ENCODE assay signal across 27 cellular contexts in genomic region chr4:40827774-40828173, GRCh38.
"Had no signal": no experiment of that assay in that cellular context is flagged by ENCODE, and none has a peak within 500 bp of the region (broad histone marks: within the 10 kb centered on the region; RNA-seq: fewer than 3 reads in every experiment).

No MANE protein-coding gene starts in this region.

- DNase-seq: activated CD4-positive, alpha-beta T cell treated with anti-CD3 and anti-CD28 coated beads, Interleukin-2, amount 10 ng/mL, durations not matched to agents 7 days and 5 days; activated CD4-positive, CD25-positive, alpha-beta regulatory T cell; activated gamma-delta T cell; aorta; body of pancreas; colonic mucosa; effector CD8-positive, alpha-beta T cell; esophagus squamous epithelium; foreskin melanocyte; heart right ventricle; kidney glomerular epithelial cell; left ventricle myocardium inferior; mucosa of descending colon; sigmoid colon; small intestine; stimulated activated CD4-positive, alpha-beta T cell treated with anti-CD3 and anti-CD28 coated beads, Interleukin-1b, Interleukin-23, amount 100 ng/mL, for 48 hours; stimulated activated naive B cell treated with anti-CD40 and anti-IgM and Interleukin-4, amounts not matched to agents 10 μg/mL and 1 μg/mL and 100 μg/mL, for 72 hours; T-helper 1 cell; transverse colon had no signal

- ATAC-seq: body of pancreas, heart right ventricle, mucosa of descending colon had no signal

- H3K27me3 Mint-ChIP-seq: activated CD4-positive, alpha-beta T cell treated with anti-CD3 and anti-CD28 coated beads, Interleukin-2, amount 10 ng/mL, durations not matched to agents 7 days and 5 days; activated naive CD4-positive, alpha-beta T cell treated with anti-CD3 and anti-CD28 coated beads, Interleukin-2, amount 50 U/mL, for 24 hours; stimulated activated naive B cell treated with anti-CD40 and anti-IgM and Interleukin-4, amounts not matched to agents 10 μg/mL and 1 μg/mL and 100 μg/mL, for 72 hours had no signal

- H3K27me3 ChIP-seq: body of pancreas, colonic mucosa, esophagus squamous epithelium, heart right ventricle, neutrophil, sigmoid colon, transverse colon had no signal

- H3K4me3 ChIP-seq: body of pancreas, colonic mucosa, esophagus squamous epithelium, heart right ventricle, left ventricle myocardium inferior, lung, mucosa of descending colon, sigmoid colon, transverse colon had no signal

- H3K9me3 ChIP-seq: body of pancreas, colonic mucosa, esophagus squamous epithelium, heart right ventricle, left ventricle myocardium inferior, mucosa of descending colon, neutrophil, sigmoid colon, transverse colon had no signal

- FAIRE-seq: endometrium, small intestine had no signal

- H3K4me1 Mint-ChIP-seq: activated CD4-positive, alpha-beta T cell treated with anti-CD3 and anti-CD28 coated beads, Interleukin-2, amount 10 ng/mL, durations not matched to agents 7 days and 5 days; nephron had no signal

- H3K9me3 Mint-ChIP-seq: activated CD4-positive, alpha-beta T cell treated with anti-CD3 and anti-CD28 coated beads, Interleukin-2, amount 10 ng/mL, durations not matched to agents 7 days and 5 days; activated T-helper 1 cell treated with anti-CD3 and anti-CD28 coated beads, Interleukin-12 subunit alpha, Interleukin-12 subunit beta, Interleukin-2, Interleukin-4 antibody, amounts not matched to agents 30 ng/mL and 10 ng/mL and 1 ng/mL, durations not matched to agents 14 hours and 24 hours and 36 hours; nephron; T-helper 2 cell treated with Interferon-gamma antibody and Interleukin-4, amounts not matched to agents 5 μg/mL and 100 μg/mL, for 36 hours had no signal

- H3K4me3 Mint-ChIP-seq: activated CD4-positive, alpha-beta T cell treated with anti-CD3 and anti-CD28 coated beads, Interleukin-2, amount 10 ng/mL, durations not matched to agents 7 days and 5 days; activated naive CD4-positive, alpha-beta T cell treated with anti-CD3 and anti-CD28 coated beads, Interleukin-2, amount 50 U/mL, for 24 hours; activated T-helper 1 cell treated with anti-CD3 and anti-CD28 coated beads, Interleukin-12 subunit alpha, Interleukin-12 subunit beta, Interleukin-2, Interleukin-4 antibody, amounts not matched to agents 30 ng/mL and 10 ng/mL and 1 ng/mL, durations not matched to agents 14 hours and 24 hours and 36 hours; nephron; stimulated activated naive B cell treated with anti-CD40 and anti-IgM and Interleukin-4, amounts not matched to agents 10 μg/mL and 1 μg/mL and 100 μg/mL, for 72 hours; T-helper 2 cell treated with Interferon-gamma antibody and Interleukin-4, amounts not matched to agents 5 μg/mL and 100 μg/mL, for 36 hours had no signal

- H3K4me1 ChIP-seq: body of pancreas, colonic mucosa, esophagus squamous epithelium, heart right ventricle, left ventricle myocardium inferior, sigmoid colon, transverse colon had no signal

- H3K27ac ChIP-seq: body of pancreas, colonic mucosa, epithelial cell of prostate, esophagus squamous epithelium, heart right ventricle, left ventricle myocardium inferior, neutrophil, sigmoid colon, transverse colon had no signal

- H3K36me3 Mint-ChIP-seq: activated naive CD4-positive, alpha-beta T cell treated with anti-CD3 and anti-CD28 coated beads, Interleukin-2, amount 50 U/mL, for 24 hours had no signal

- H3K36me3 ChIP-seq: colonic mucosa, neutrophil had no signal

- H3K27ac Mint-ChIP-seq: activated CD4-positive, alpha-beta T cell treated with anti-CD3 and anti-CD28 coated beads, Interleukin-2, amount 10 ng/mL, durations not matched to agents 7 days and 5 days; activated naive CD4-positive, alpha-beta T cell treated with anti-CD3 and anti-CD28 coated beads, Interleukin-2, amount 50 U/mL, for 24 hours; activated T-helper 1 cell treated with anti-CD3 and anti-CD28 coated beads, Interleukin-12 subunit alpha, Interleukin-12 subunit beta, Interleukin-2, Interleukin-4 antibody, amounts not matched to agents 30 ng/mL and 10 ng/mL and 1 ng/mL, durations not matched to agents 14 hours and 24 hours and 36 hours; nephron; stimulated activated naive B cell treated with anti-CD40 and anti-IgM and Interleukin-4, amounts not matched to agents 10 μg/mL and 1 μg/mL and 100 μg/mL, for 72 hours; T-helper 2 cell treated with Interferon-gamma antibody and Interleukin-4, amounts not matched to agents 5 μg/mL and 100 μg/mL, for 36 hours had no signal
